8 cellular contexts compared by ENCODE assay signal in the genomic region with DNA sequence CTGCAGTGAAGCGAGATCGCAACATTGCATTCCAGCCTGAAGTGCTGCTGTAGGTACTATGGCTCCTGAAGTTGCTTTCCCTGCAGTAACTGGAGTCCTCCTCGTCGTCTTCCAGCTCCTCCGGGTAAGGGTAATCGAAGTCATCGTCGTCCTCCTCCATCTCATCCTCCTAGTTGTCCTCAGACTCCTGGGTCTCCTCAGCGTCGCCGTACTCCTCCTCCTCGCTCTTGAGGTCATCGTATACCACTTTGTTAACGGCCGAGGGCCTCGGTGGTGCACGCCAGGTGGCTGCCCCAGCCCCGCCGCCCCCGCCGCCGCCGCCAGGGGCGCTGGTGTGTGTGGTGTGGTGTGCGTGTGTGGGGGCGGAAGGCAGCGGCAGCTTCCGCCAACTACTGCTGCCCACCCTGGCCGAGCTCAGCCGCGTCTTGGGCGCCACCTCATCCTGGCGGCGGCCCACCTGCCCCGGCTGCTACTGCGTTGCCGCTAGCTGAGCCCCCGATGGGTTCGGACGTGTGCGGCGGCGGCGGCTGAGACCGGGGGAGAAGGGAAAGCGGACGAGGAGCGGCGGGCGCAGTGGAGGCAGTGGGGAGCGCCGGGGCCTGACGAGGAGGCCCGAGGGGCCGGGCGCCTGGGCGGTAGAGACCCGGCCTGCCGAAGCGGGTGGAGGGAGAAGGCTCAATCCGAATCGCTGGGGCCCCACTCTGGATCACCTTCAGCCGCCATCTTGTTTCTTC. TPM values are rescaled to one million over a fixed set of nuclear protein-coding genes. Genes with fewer than 3 reads are reported as not detected.
DNase-seq lines count a peak whose midpoint lies in the region; ATAC-seq and TF ChIP-seq lines count a peak whose summit lies in the region.

No MANE protein-coding gene starts in this region.

- no peaks in the 10 kb centered on the region for H3K79me2 ChIP-seq in HCT116 (ENCODE audit: insufficient read depth, low read length)

- H3K4me2 ChIP-seq in HCT116 (ENCODE audit: low read length): peak overlapping the region; percentile 71

- RAD21 ChIA-PET in HCT116 (lab: Charles Lee; ENCODE audit: low non-redundant PET in 1 of 2, low total read pairs in 2 of 2, uncharacterized antibody in 2 of 2, unreplicated experiment in 2 of 2): no interaction called here

- no peaks in the 10 kb centered on the region for H3K36me3 Mint-ChIP-seq in activated T-cell treated with anti-CD3 and anti-CD28 coated beads, Interleukin-2, amount 50 U/mL, for 24 hours (ENCODE audit: low read depth)
- H3K36me3 Mint-ChIP-seq in progenitor cell of endocrine pancreas (ENCODE audit: insufficient read depth): peaks cover 7% of the 10 kb centered on the region

- H3K4me3 Mint-ChIP-seq in activated T-cell treated with anti-CD3 and anti-CD28 coated beads, Interleukin-2, amount 50 U/mL, for 24 hours: peak overlapping the region; percentile 76
- H3K4me3 Mint-ChIP-seq in progenitor cell of endocrine pancreas (ENCODE audit: low read depth): peak overlapping the region; percentile 70

- H3K9me3 ChIP-seq in HCT116 (ENCODE audit: control insufficient read depth in 1 of 2, insufficient read depth in 1 of 2, low read depth in 1 of 2, low read length in 2 of 2): no peaks in the 10 kb centered on the region

- peak; percentile 82 for TF ChIP-seq POLR2A in GM10847 (IDR thresholded peaks at IDR 0.05; ENCODE audit: extremely low read depth, insufficient read length)
- TF ChIP-seq POLR2A in HCT116 (IDR thresholded peaks at IDR 0.05; ENCODE audit: borderline replicate concordance, extremely low read depth, insufficient read depth, insufficient read length): no peak

- DNase-seq in HCT116 (ENCODE audit: low read depth, low spot score) (no peak), NCI-H345 (lab: John Stamatoyannopoulos, UW) (peak; percentile 51), fibroblast of villous mesenchyme (ENCODE audit: low read depth) (peak; percentile 67), progenitor cell of endocrine pancreas (ENCODE audit: low spot score, unreplicated experiment) (peak; percentile 76), ureter (ENCODE audit: low spot score) (peak; percentile 74), medulla oblongata (ENCODE audit: extremely low spot score) (no peak)
- DNase-seq in activated T-cell treated with anti-CD3 and anti-CD28 coated beads, Interleukin-2, amount 50 U/mL, for 24 hours: peak; percentile 92

- H3K9ac ChIP-seq in HCT116 (ENCODE audit: low read length): peak overlapping the region; percentile 71

- H3K27me3 ChIP-seq in HCT116 (ENCODE audit: insufficient read depth, low read length): no peaks in the 10 kb centered on the region

- peak overlapping the region; percentile 69; the same call in 1 of the 2 replicates for H3K27ac ChIP-seq in HCT116 (ENCODE audit: low read depth, low read length)

- peaks cover 13% of the 10 kb centered on the region for H3K4me1 Mint-ChIP-seq in activated T-cell treated with anti-CD3 and anti-CD28 coated beads, Interleukin-2, amount 50 U/mL, for 24 hours (ENCODE audit: low read depth)
- H3K4me1 Mint-ChIP-seq in progenitor cell of endocrine pancreas (ENCODE audit: low read depth): no peaks in the 10 kb centered on the region

- TF ChIP-seq RAD21 in HCT116 (IDR thresholded peaks at IDR 0.05; ENCODE audit: low read depth): no peak

- no TSS peak for BruUV-seq in HCT116 (replicated peaks; lab: Mats Ljungman, UMichigan)

- peaks cover 7% of the 10 kb centered on the region for H3K27me3 Mint-ChIP-seq in activated T-cell treated with anti-CD3 and anti-CD28 coated beads, Interleukin-2, amount 50 U/mL, for 24 hours
- H3K27me3 Mint-ChIP-seq in progenitor cell of endocrine pancreas: peaks cover 6% of the 10 kb centered on the region

- peak overlapping the region; percentile 85 for H3K27ac Mint-ChIP-seq in activated T-cell treated with anti-CD3 and anti-CD28 coated beads, Interleukin-2, amount 50 U/mL, for 24 hours
- H3K27ac Mint-ChIP-seq in progenitor cell of endocrine pancreas: peak overlapping the region; percentile 62

- H3K4me1 ChIP-seq in HCT116 (ENCODE audit: control insufficient read depth in 1 of 2, insufficient read depth in 2 of 2, low read length in 2 of 2): peaks cover 0 to 4% of the 10 kb centered on the region in 2 experiments; a peak in 1 of 4 replicates

- TF ChIP-seq CTCF in HCT116 (IDR thresholded peaks at IDR 0.05 in 2 of 3, conservative IDR thresholded peaks at IDR 0.05 in 1 of 3; ENCODE audit: borderline replicate concordance in 1 of 3, insufficient read depth in 1 of 3, low read depth in 2 of 3, low read length in 2 of 3) (no peak; a peak in 2 of 6 replicates), fibroblast of villous mesenchyme (IDR thresholded peaks at IDR 0.05; ENCODE audit: insufficient read depth, low read depth, low read length) (peak; percentile 35), progenitor cell of endocrine pancreas (IDR thresholded peaks at IDR 0.05; ENCODE audit: unreplicated experiment) (peak; percentile 87)

- no peaks in the 10 kb centered on the region for H4K20me1 ChIP-seq in HCT116 (ENCODE audit: insufficient read depth)

- H3K4me3 ChIP-seq in HCT116 (replicated peaks in 1 of 2; ENCODE audit: low read depth in 1 of 2, low read length in 2 of 2): peak overlapping the region; percentile 48 to 60
- peak overlapping the region; percentile 60 for H3K4me3 ChIP-seq in fibroblast of villous mesenchyme (ENCODE audit: low read depth, low read length)

- CTCF ChIA-PET in HCT116 (lab: Charles Lee): interaction anchor here (0.9 kb wide), 1 partner anchor 11 kb away, joined by 3 read pairs; no protein-coding TSS in a partner anchor

- no peaks in the 10 kb centered on the region for H3K36me3 ChIP-seq in HCT116 (ENCODE audit: control insufficient read depth in 1 of 2, insufficient read depth in 2 of 2, low read length in 2 of 2)

- intact Hi-C loops in HCT116 (cut with micrococcal nuclease): loop anchor here (1.0 kb wide), 1 partner anchor 10 kb away; no protein-coding TSS in a partner anchor

- ATAC-seq in HCT116: peak; percentile 94

- H3K9me2 ChIP-seq in HCT116 (ENCODE audit: insufficient read depth): no peaks in the 10 kb centered on the region

- POLR2A ChIA-PET in HCT116 (lab: Charles Lee): interaction anchor here (1.5 kb wide), 1 partner anchor 10 kb away, joined by 7 read pairs; no protein-coding TSS in a partner anchor

- H3K9me3 Mint-ChIP-seq in activated T-cell treated with anti-CD3 and anti-CD28 coated beads, Interleukin-2, amount 50 U/mL, for 24 hours: no peaks in the 10 kb centered on the region
- H3K9me3 Mint-ChIP-seq in progenitor cell of endocrine pancreas (ENCODE audit: low read depth): peaks cover 3% of the 10 kb centered on the region

- peak overlapping the region; percentile 32 for H2AFZ ChIP-seq in HCT116 (ENCODE audit: low read depth, low read length, poor library complexity, severe bottlenecking)

TF ChIP-seq in HCT116, 20 proteins besides CTCF, POLR2A, EP300 and RAD21:
- TF ChIP-seq ZFX (IDR thresholded peaks at IDR 0.05): peak; percentile 27; the same call in 1 of the 2 replicates
- peak; percentile 88 for TF ChIP-seq EGR1 (IDR thresholded peaks at IDR 0.05; ENCODE audit: low read depth)
- TF ChIP-seq TCF7L2 (IDR thresholded peaks at IDR 0.05; ENCODE audit: borderline replicate concordance, extremely low read depth, insufficient read depth, insufficient read length): no peak
- TF ChIP-seq CEBPB (IDR thresholded peaks at IDR 0.05; ENCODE audit: low read depth): no peak
- TF ChIP-seq, protein P1, sequence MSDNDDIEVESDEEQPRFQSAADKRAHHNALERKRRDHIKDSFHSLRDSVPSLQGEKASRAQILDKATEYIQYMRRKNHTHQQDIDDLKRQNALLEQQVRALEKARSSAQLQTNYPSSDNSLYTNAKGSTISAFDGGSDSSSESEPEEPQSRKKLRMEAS (IDR thresholded peaks at IDR 0.05): peak; percentile 61; the same call in 1 of the 2 replicates
- TF ChIP-seq ZNF274 (IDR thresholded peaks at IDR 0.05; ENCODE audit: low read depth, low read length): no peak
- TF ChIP-seq POLR2AphosphoS5 (IDR thresholded peaks at IDR 0.05; ENCODE audit: low read depth, low read length): peak; percentile 70
- TF ChIP-seq, protein P2, sequence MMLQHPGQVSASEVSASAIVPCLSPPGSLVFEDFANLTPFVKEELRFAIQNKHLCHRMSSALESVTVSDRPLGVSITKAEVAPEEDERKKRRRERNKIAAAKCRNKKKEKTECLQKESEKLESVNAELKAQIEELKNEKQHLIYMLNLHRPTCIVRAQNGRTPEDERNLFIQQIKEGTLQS (IDR thresholded peaks at IDR 0.05): no peak
- no peak for TF ChIP-seq CBX3 (IDR thresholded peaks at IDR 0.05; ENCODE audit: low read depth)
- TF ChIP-seq, protein P3, sequence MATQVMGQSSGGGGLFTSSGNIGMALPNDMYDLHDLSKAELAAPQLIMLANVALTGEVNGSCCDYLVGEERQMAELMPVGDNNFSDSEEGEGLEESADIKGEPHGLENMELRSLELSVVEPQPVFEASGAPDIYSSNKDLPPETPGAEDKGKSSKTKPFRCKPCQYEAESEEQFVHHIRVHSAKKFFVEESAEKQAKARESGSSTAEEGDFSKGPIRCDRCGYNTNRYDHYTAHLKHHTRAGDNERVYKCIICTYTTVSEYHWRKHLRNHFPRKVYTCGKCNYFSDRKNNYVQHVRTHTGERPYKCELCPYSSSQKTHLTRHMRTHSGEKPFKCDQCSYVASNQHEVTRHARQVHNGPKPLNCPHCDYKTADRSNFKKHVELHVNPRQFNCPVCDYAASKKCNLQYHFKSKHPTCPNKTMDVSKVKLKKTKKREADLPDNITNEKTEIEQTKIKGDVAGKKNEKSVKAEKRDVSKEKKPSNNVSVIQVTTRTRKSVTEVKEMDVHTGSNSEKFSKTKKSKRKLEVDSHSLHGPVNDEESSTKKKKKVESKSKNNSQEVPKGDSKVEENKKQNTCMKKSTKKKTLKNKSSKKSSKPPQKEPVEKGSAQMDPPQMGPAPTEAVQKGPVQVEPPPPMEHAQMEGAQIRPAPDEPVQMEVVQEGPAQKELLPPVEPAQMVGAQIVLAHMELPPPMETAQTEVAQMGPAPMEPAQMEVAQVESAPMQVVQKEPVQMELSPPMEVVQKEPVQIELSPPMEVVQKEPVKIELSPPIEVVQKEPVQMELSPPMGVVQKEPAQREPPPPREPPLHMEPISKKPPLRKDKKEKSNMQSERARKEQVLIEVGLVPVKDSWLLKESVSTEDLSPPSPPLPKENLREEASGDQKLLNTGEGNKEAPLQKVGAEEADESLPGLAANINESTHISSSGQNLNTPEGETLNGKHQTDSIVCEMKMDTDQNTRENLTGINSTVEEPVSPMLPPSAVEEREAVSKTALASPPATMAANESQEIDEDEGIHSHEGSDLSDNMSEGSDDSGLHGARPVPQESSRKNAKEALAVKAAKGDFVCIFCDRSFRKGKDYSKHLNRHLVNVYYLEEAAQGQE (IDR thresholded peaks at IDR 0.05; ENCODE audit: low read depth): no peak

RNA-seq across cellular contexts. Expression of a gene that starts 11.8 kb away (rescaled TPM):
- total RNA-seq in HCT116 (2021; ENCODE audit: unreplicated experiment) (19.5 TPM), fibroblast of villous mesenchyme (22.2 and 24.6 TPM in 2 replicates), progenitor cell of endocrine pancreas (19.7 and 21.3 TPM in 2 replicates), ureter (24.8 TPM)
- 9.5 and 12.2 TPM in 2 replicates for polyA plus RNA-seq in HCT116 (2012)

Comparison
In these comparisons a context has a peak if more than half of its experiments do, and no peak if none do; other contexts are left out.
1. DNase-seq: peak in NCI-H345 (single experiment), activated T-cell treated with anti-CD3 and anti-CD28 coated beads, Interleukin-2, amount 50 U/mL, for 24 hours (single experiment), fibroblast of villous mesenchyme (single experiment), progenitor cell of endocrine pancreas (single experiment) and ureter (single experiment); none in HCT116 (single experiment) and medulla oblongata (single experiment).
2. CTCF ChIP-seq: peak in fibroblast of villous mesenchyme (single experiment) and progenitor cell of endocrine pancreas (single experiment); none in HCT116 (0 of 3).